9 cellular contexts compared by ENCODE assay signal in genomic region chr20:19244291-19244690, GRCh38. TPM values are rescaled to one million over a fixed set of nuclear protein-coding genes. Genes with fewer than 3 reads are reported as not detected.
"Had no signal": no experiment of that assay in that cellular context is flagged by ENCODE, and none has a peak within 500 bp of the region (broad histone marks: within the 10 kb centered on the region; RNA-seq: fewer than 3 reads in every experiment).

No MANE protein-coding gene starts in this region.

- H3K4me1 ChIP-seq: HAP-1 had no signal

- H3K4me3 Mint-ChIP-seq: GM23338, HFFc6 had no signal

- H3K4me2 ChIP-seq: GM23338 had no signal

- H3K36me3 ChIP-seq: HAP-1 had no signal

- H2AFZ ChIP-seq: GM23338 had no signal

- H3K9me3 ChIP-seq: HAP-1 had no signal

- DNase-seq: H7, HFFc6, IMR-90 had no signal

- FAIRE-seq: HTR-8/SVneo, K562 had no signal

- H3K4me3 ChIP-seq: GM23338, HAP-1, K562 had no signal

- H3K27ac Mint-ChIP-seq: GM23338, HFFc6 had no signal

- ATAC-seq: GM23338, HCT116, K562 had no signal

- H3K9me3 Mint-ChIP-seq: GM23338 had no signal

- H3K4me1 Mint-ChIP-seq: GM23338 had no signal

RNA-seq across cellular contexts. Expression of gene SLC24A3, which starts 31.8 kb away (rescaled TPM):
- total RNA-seq: HFFc6, HT-29, IMR-90, K562 had no signal
- polyA plus RNA-seq: IMR-90, K562 had no signal
